1 cellular context compared by ENCODE assay signal in the genomic region with DNA sequence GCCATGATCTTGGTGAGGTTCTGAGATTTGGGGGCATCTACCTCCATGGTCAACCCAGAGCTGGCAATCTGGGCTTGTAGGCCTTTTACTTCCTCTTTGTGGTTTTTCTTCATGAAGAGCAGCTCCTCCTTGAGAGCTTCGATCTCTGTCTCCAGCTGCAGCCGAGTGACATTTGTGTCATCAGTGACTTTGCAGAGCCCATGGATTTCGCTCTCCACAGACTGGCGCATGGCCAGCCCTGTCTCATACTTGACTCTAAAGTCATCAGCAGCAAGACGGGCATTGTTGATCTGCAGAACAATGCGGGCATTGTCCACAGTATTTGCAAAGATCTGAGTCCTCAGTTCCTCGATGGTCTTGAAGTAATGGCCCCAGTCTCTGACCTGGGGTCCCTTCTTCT.
TF ChIP-seq lines count a peak whose summit lies in the region.

No MANE protein-coding gene starts in this region.

TF ChIP-seq in K562, 482 proteins besides CTCF, POLR2A, EP300 and RAD21 (continued from another document):
- TF ChIP-seq, protein P1, sequence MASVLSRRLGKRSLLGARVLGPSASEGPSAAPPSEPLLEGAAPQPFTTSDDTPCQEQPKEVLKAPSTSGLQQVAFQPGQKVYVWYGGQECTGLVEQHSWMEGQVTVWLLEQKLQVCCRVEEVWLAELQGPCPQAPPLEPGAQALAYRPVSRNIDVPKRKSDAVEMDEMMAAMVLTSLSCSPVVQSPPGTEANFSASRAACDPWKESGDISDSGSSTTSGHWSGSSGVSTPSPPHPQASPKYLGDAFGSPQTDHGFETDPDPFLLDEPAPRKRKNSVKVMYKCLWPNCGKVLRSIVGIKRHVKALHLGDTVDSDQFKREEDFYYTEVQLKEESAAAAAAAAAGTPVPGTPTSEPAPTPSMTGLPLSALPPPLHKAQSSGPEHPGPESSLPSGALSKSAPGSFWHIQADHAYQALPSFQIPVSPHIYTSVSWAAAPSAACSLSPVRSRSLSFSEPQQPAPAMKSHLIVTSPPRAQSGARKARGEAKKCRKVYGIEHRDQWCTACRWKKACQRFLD (CRISPR knock-in tag; IDR thresholded peaks at IDR 0.05): 0 out of 2 replicates have a peak, but pooled peaks have one; percentile 48
- TF ChIP-seq KLF16 (IDR thresholded peaks at IDR 0.05) (0 out of 2 replicates have a peak, but pooled peaks have one; percentile 14), CREM (IDR thresholded peaks at IDR 0.05; ENCODE audit: low read depth) (0 out of 2 replicates have a peak, but pooled peaks have one; percentile 27)
- TF ChIP-seq, protein P2, sequence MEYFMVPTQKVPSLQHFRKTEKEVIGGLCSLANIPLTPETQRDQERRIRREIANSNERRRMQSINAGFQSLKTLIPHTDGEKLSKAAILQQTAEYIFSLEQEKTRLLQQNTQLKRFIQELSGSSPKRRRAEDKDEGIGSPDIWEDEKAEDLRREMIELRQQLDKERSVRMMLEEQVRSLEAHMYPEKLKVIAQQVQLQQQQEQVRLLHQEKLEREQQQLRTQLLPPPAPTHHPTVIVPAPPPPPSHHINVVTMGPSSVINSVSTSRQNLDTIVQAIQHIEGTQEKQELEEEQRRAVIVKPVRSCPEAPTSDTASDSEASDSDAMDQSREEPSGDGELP (CRISPR knock-in tag; IDR thresholded peaks at IDR 0.05; ENCODE audit: borderline replicate concordance): peak; percentile 58; the same call in 1 of the 2 replicates
